Comparison of ENCODE assay signal across 8 cellular contexts in genomic region chr1:8876099-8876496, GRCh38. TPM values are rescaled to one million over a fixed set of nuclear protein-coding genes. Genes with fewer than 3 reads are reported as not detected.
DNase-seq lines count a peak whose midpoint lies in the region; ATAC-seq and TF ChIP-seq lines count a peak whose summit lies in the region.

No MANE protein-coding gene starts in this region.

- no peaks in the 10 kb centered on the region for H3K27me3 Mint-ChIP-seq in Caco-2 (ENCODE audit: insufficient read depth, unreplicated experiment)
- H3K27me3 Mint-ChIP-seq in neural crest cell (ENCODE audit: low read depth) = peaks cover 4% of the 10 kb centered on the region

- H3K9me3 Mint-ChIP-seq in Caco-2 (ENCODE audit: unreplicated experiment) = no peaks in the 10 kb centered on the region
- no peaks in the 10 kb centered on the region for H3K9me3 Mint-ChIP-seq in neural crest cell

- H3K36me3 Mint-ChIP-seq in Caco-2 (ENCODE audit: insufficient read depth, unreplicated experiment) (peaks cover 94% of the 10 kb centered on the region), neural crest cell (ENCODE audit: low read depth) (peaks cover 32% of the 10 kb centered on the region)

- peak overlapping the region; percentile 92 for H3K4me3 Mint-ChIP-seq in Caco-2 (ENCODE audit: unreplicated experiment)
- H3K4me3 Mint-ChIP-seq in neural crest cell = peak overlapping the region; percentile 97

- H3K27me3 ChIP-seq in Caco-2 (replicated peaks; ENCODE audit: control insufficient read depth, insufficient read depth, low read length) = no peaks in the 10 kb centered on the region
- no peaks in the 10 kb centered on the region for H3K27me3 ChIP-seq in colonic mucosa

- H3K27ac Mint-ChIP-seq in Caco-2 (ENCODE audit: unreplicated experiment) (peak overlapping the region; percentile 64), neural crest cell (ENCODE audit: unreplicated experiment) (no peak overlapping the region)

- H3K4me3 ChIP-seq in Caco-2 (ENCODE audit: low read depth, low read length) (peak overlapping the region; percentile 98), NB4 (ENCODE audit: low read depth, low read length) (peak overlapping the region; percentile 99), colonic mucosa (peak overlapping the region; percentile 96)

- TSS peak; percentile 30 for BruUV-seq in Caco-2 (replicated peaks; lab: Mats Ljungman, UMichigan)

- H3K36me3 ChIP-seq in Caco-2 (ENCODE audit: control insufficient read depth, insufficient read depth, low read length) (peaks cover 10% of the 10 kb centered on the region), colonic mucosa (peaks cover 11% of the 10 kb centered on the region)

- intact Hi-C loops in Caco-2 (cut with micrococcal nuclease; ENCODE audit: unreplicated experiment) (no loop called here), colonic mucosa (cut with DNase I) (no loop called here)

- TF ChIP-seq POLR2A in NB4 (IDR thresholded peaks at IDR 0.05; ENCODE audit: extremely low read depth, insufficient read length) = no peak

- peak overlapping the region; percentile 99 for H3K27ac ChIP-seq in colonic mucosa

- no peak overlapping the region for H3K9ac ChIP-seq in colonic mucosa (ENCODE audit: low read depth in 2 of 2, low read length in 2 of 2)

- H3K4me1 Mint-ChIP-seq in Caco-2 (ENCODE audit: low read depth, unreplicated experiment) (peaks cover 26% of the 10 kb centered on the region), neural crest cell (peaks cover 57% of the 10 kb centered on the region)

- POLR2A ChIA-PET in Caco-2 (lab: Charles Lee) = no interaction called here

- H3K4me1 ChIP-seq in Caco-2 (peaks cover 23% of the 10 kb centered on the region), colonic mucosa (peaks cover 32% of the 10 kb centered on the region)

- DNase-seq in Caco-2 (no peak), NB4 (ENCODE audit: low read depth) (peak; percentile 6), colonic mucosa (no peak), neural crest cell (ENCODE audit: low read depth, low spot score) (no peak), NCI-H146 (lab: John Stamatoyannopoulos, UW) (no peak), cerebellum (ENCODE audit: low spot score) (no peak), HuH-7 (ENCODE audit: low spot score) (no peak)

- no peaks in the 10 kb centered on the region for H3K9me3 ChIP-seq in Caco-2
- no peaks in the 10 kb centered on the region for H3K9me3 ChIP-seq in colonic mucosa

- CTCF ChIA-PET in Caco-2 (lab: Charles Lee) = no interaction called here

- no peak for ATAC-seq in GM18520 (IDR thresholded peaks at IDR 0.05; ENCODE audit: unreplicated experiment)

- TF ChIP-seq CTCF in Caco-2 (IDR thresholded peaks at IDR 0.05; ENCODE audit: insufficient read depth in 1 of 2, low read depth in 1 of 2, low read length in 1 of 2, severe bottlenecking in 1 of 2, unreplicated experiment in 1 of 2) (no peak), NB4 (IDR thresholded peaks at IDR 0.05; ENCODE audit: low read depth, low read length) (no peak), colonic mucosa (IDR thresholded peaks at IDR 0.05) (no peak), neural crest cell (conservative IDR thresholded peaks at IDR 0.05) (no peak)

RNA-seq across cellular contexts. Expression of gene ENO1, which starts 2.4 kb away (rescaled TPM):
- 934 and 1,037 TPM in 2 replicates for total RNA-seq in Caco-2 (2022)
- total RNA-seq in colonic mucosa = 1,000 to 10,000 TPM in 1 of 2 donors, 100 to 1,000 TPM in 1; 982 to 1,067 TPM
- total RNA-seq in neural crest cell = 1,269 and 1,339 TPM in 2 replicates
- total RNA-seq in cerebellum = 291 TPM

RNA-seq across cellular contexts. Expression of gene RERE, which starts 58.7 kb away (rescaled TPM):
- total RNA-seq in Caco-2 (2022) = 85.2 and 91.1 TPM in 2 replicates
- 100 to 1,000 TPM in 1 of 2 donors, 10 to 100 TPM in 1; 96.0 to 105 TPM for total RNA-seq in colonic mucosa
- total RNA-seq in neural crest cell = 107 and 122 TPM in 2 replicates
- 578 TPM for total RNA-seq in cerebellum
